Comparison of ENCODE assay signal across 26 cellular contexts in the genomic region with DNA sequence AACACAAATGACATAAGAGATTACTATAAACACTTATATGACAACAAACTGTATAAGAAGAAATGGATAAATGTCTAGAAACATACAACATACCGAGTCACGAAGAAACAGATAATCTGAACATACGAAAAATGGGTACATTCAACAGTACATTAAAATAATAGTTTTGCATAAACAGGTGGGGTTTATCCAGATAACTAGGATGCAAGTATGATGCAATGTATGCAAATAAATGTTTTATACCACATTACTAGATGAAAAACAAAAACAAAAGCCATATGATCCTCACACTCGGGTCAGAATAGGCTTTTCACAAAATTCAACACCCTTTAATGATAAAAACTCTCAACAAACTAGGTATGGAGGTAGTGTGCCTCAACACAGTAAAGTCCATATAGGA.
"Had no signal": no experiment of that assay in that cellular context is flagged by ENCODE, and none has a peak within 500 bp of the region (broad histone marks: within the 10 kb centered on the region; RNA-seq: fewer than 3 reads in every experiment).

No MANE protein-coding gene starts in this region.

- ATAC-seq: effector memory CD8-positive, alpha-beta T cell; esophagus mucosa; gastrocnemius medialis; heart right ventricle; left cardiac atrium; left lung; left ventricle myocardium superior; lower lobe of right lung; naive thymus-derived CD4-positive, alpha-beta T cell had no signal

- H3K27me3 Mint-ChIP-seq: dendritic cell treated with granulocyte-macrophage colony-stimulating factor and Interleukin-4, amounts not matched to agents 40 ng/mL and 50 ng/mL, for 4 days; effector memory CD8-positive, alpha-beta T cell; naive thymus-derived CD4-positive, alpha-beta T cell had no signal

- FAIRE-seq: endometrium, islet of Langerhans, keratinocyte had no signal

- H3K9me3 Mint-ChIP-seq: endodermal cell had no signal

- DNase-seq: colonic mucosa; cortex of kidney; effector CD8-positive, alpha-beta T cell; effector memory CD8-positive, alpha-beta T cell; endodermal cell; erythroblast; esophagus squamous epithelium; foreskin fibroblast; foreskin melanocyte; gastrocnemius medialis; glutamatergic neuron; head of caudate nucleus; heart right ventricle; hippocampal formation; left cardiac atrium; left lung; left ventricle myocardium superior; lower lobe of right lung; mesendoderm; midbrain; naive thymus-derived CD4-positive, alpha-beta T cell had no signal

- H3K27ac Mint-ChIP-seq: dendritic cell treated with granulocyte-macrophage colony-stimulating factor and Interleukin-4, amounts not matched to agents 40 ng/mL and 50 ng/mL, for 4 days; effector memory CD8-positive, alpha-beta T cell; endodermal cell; naive thymus-derived CD4-positive, alpha-beta T cell had no signal

- H3K4me3 Mint-ChIP-seq: dendritic cell treated with granulocyte-macrophage colony-stimulating factor and Interleukin-4, amounts not matched to agents 40 ng/mL and 50 ng/mL, for 4 days; effector memory CD8-positive, alpha-beta T cell; endodermal cell; naive thymus-derived CD4-positive, alpha-beta T cell had no signal

- H3K4me1 Mint-ChIP-seq: naive thymus-derived CD4-positive, alpha-beta T cell had no signal

- H3K36me3 Mint-ChIP-seq: naive thymus-derived CD4-positive, alpha-beta T cell had no signal
